Comparison of ENCODE assay signal across 8 cellular contexts in the genomic region with DNA sequence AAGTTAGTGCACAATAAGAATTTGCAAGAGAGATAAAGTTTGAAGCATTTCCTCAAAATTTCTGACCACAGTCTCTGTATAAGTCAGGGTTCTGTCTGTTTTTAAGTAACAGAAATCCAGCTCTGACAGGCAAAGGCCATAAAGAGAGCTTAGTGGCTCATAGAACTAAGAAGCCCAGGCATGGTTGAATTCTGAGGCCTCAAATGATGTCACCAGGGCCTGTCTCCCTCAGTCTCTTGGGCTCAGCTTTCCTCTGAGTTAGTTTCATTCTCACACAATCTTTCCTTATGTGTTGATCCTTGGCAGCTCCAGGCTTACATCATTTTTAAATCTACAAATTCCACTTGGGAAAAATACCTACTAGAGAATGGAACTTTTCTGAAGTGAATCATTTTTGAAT.
DNase-seq lines count a peak whose midpoint lies in the region; ATAC-seq and TF ChIP-seq lines count a peak whose summit lies in the region.
"Had no signal": no experiment of that assay in that cellular context is flagged by ENCODE, and none has a peak within 500 bp of the region (broad histone marks: within the 10 kb centered on the region; RNA-seq: fewer than 3 reads in every experiment).

No MANE protein-coding gene starts in this region.

- H3K4me3 ChIP-seq in GM23248 (no peak overlapping the region), SJCRH30 (no peak overlapping the region)

- no TSS peak for BruUV-seq in MCF 10A (replicated peaks; lab: Mats Ljungman, UMichigan)

- no peaks in the 10 kb centered on the region for H3K9me3 Mint-ChIP-seq in natural killer cell treated with Interleukin-12 subunit alpha and Interleukin-12 subunit beta and Interleukin-15 and Interleukin-18, amount 100 ng/mL, for 72 hours
- H3K9me3 Mint-ChIP-seq in MCF 10A (ENCODE audit: unreplicated experiment) (no peaks in the 10 kb centered on the region), mesothelial cell of epicardium (no peaks in the 10 kb centered on the region)

- H3K79me2 ChIP-seq in GM23248 (ENCODE audit: insufficient read depth): no peaks in the 10 kb centered on the region

- H3K27ac Mint-ChIP-seq in natural killer cell treated with Interleukin-12 subunit alpha and Interleukin-12 subunit beta and Interleukin-15 and Interleukin-18, amount 100 ng/mL, for 72 hours: peak overlapping the region; percentile 90 to 98
- H3K27ac Mint-ChIP-seq in MCF 10A (ENCODE audit: low read depth, unreplicated experiment) (no peak overlapping the region), mesothelial cell of epicardium (no peak overlapping the region)

- ATAC-seq in GM18520 (IDR thresholded peaks at IDR 0.05; ENCODE audit: unreplicated experiment): peak; percentile 22
- ATAC-seq in natural killer cell treated with Interleukin-12 subunit alpha and Interleukin-12 subunit beta and Interleukin-15 and Interleukin-18, amount 100 ng/mL, for 72 hours: peak; percentile 76 to 81

- H3K27me3 ChIP-seq in GM23248 (replicated peaks; ENCODE audit: insufficient read depth): no peaks in the 10 kb centered on the region
- no peaks in the 10 kb centered on the region for H3K27me3 ChIP-seq in SJCRH30

- H3K36me3 Mint-ChIP-seq in natural killer cell treated with Interleukin-12 subunit alpha and Interleukin-12 subunit beta and Interleukin-15 and Interleukin-18, amount 100 ng/mL, for 72 hours: no peaks in the 10 kb centered on the region
- no peaks in the 10 kb centered on the region for H3K36me3 Mint-ChIP-seq in MCF 10A (ENCODE audit: insufficient read depth, unreplicated experiment)
- H3K36me3 Mint-ChIP-seq in mesothelial cell of epicardium: no peaks in the 10 kb centered on the region

- TF ChIP-seq CTCF in MCF 10A (IDR thresholded peaks at IDR 0.05; ENCODE audit: unreplicated experiment): no peak
- no peak for TF ChIP-seq CTCF in mesothelial cell of epicardium (IDR thresholded peaks at IDR 0.05; ENCODE audit: unreplicated experiment)

- H3K9me3 ChIP-seq in GM23248 (ENCODE audit: low read depth) (no peaks in the 10 kb centered on the region), SJCRH30 (replicated peaks) (no peaks in the 10 kb centered on the region)

- intact Hi-C loops in MCF 10A (cut with micrococcal nuclease): no loop called here

- DNase-seq in GM23248: peak; percentile 63
- peak; percentile 24 to 64 for DNase-seq in SJCRH30
- peak; percentile 69 for DNase-seq in natural killer cell treated with Interleukin-12 subunit alpha and Interleukin-12 subunit beta and Interleukin-15 and Interleukin-18, amount 100 ng/mL, for 72 hours (ENCODE audit: low spot score)
- DNase-seq in effector CD4-positive, alpha-beta T cell: no peak
- no peak for DNase-seq in MCF 10A (ENCODE audit: unreplicated experiment)
- no peak for DNase-seq in mesothelial cell of epicardium (ENCODE audit: low spot score in 2 of 2, unreplicated experiment in 2 of 2)
- DNase-seq: NCI-H526 treated with DMSO at 0.1 percent for 48 hours had no signal

- H3K4me1 ChIP-seq in GM23248 (ENCODE audit: insufficient read depth) (no peaks in the 10 kb centered on the region), SJCRH30 (peaks cover 39% of the 10 kb centered on the region)

- H3K27ac ChIP-seq in GM23248: no peak overlapping the region
- peak overlapping the region; percentile 9; the same call in 1 of the 2 replicates for H3K27ac ChIP-seq in SJCRH30

- no peaks in the 10 kb centered on the region for H3K27me3 Mint-ChIP-seq in natural killer cell treated with Interleukin-12 subunit alpha and Interleukin-12 subunit beta and Interleukin-15 and Interleukin-18, amount 100 ng/mL, for 72 hours
- H3K27me3 Mint-ChIP-seq in MCF 10A (ENCODE audit: insufficient read depth, unreplicated experiment): no peaks in the 10 kb centered on the region
- no peaks in the 10 kb centered on the region for H3K27me3 Mint-ChIP-seq in mesothelial cell of epicardium (ENCODE audit: low read depth)

- peak overlapping the region; percentile 86 for H3K4me3 Mint-ChIP-seq in natural killer cell treated with Interleukin-12 subunit alpha and Interleukin-12 subunit beta and Interleukin-15 and Interleukin-18, amount 100 ng/mL, for 72 hours
- H3K4me3 Mint-ChIP-seq in MCF 10A (ENCODE audit: unreplicated experiment) (no peak overlapping the region), mesothelial cell of epicardium (no peak overlapping the region)

- H4K20me1 ChIP-seq in GM23248 (ENCODE audit: insufficient read depth): no peaks in the 10 kb centered on the region

- no peaks in the 10 kb centered on the region for H3F3A ChIP-seq in GM23248 (ENCODE audit: insufficient read depth)

- no peak overlapping the region for H3K9ac ChIP-seq in GM23248

- H3K4me1 Mint-ChIP-seq in natural killer cell treated with Interleukin-12 subunit alpha and Interleukin-12 subunit beta and Interleukin-15 and Interleukin-18, amount 100 ng/mL, for 72 hours (ENCODE audit: low read depth in 2 of 2): peaks cover 35 to 36% of the 10 kb centered on the region in 2 donors
- H3K4me1 Mint-ChIP-seq in MCF 10A (ENCODE audit: insufficient read depth, unreplicated experiment) (no peaks in the 10 kb centered on the region), mesothelial cell of epicardium (peaks cover 53% of the 10 kb centered on the region)

- CTCF ChIA-PET in MCF 10A (lab: Yijun Ruan, JAX): no interaction called here

- H3K9me2 ChIP-seq in GM23248 (ENCODE audit: insufficient read depth): no peaks in the 10 kb centered on the region

- in situ Hi-C loops in GM23248 (cut with MboI): no loop called here

- H3K36me3 ChIP-seq in GM23248 (ENCODE audit: low read depth): no peaks in the 10 kb centered on the region
- no peaks in the 10 kb centered on the region for H3K36me3 ChIP-seq in SJCRH30

- POLR2A ChIA-PET in MCF 10A (lab: Yijun Ruan, JAX): no interaction called here

- no peak overlapping the region for H3K4me2 ChIP-seq in GM23248 (ENCODE audit: unreplicated experiment)

- H2AFZ ChIP-seq in GM23248: 0 out of 2 replicates have a peak overlapping the region, but pooled peaks have one; percentile 30

Comparison
In these comparisons a context has a peak if more than half of its experiments do, and no peak if none do; other contexts are left out.
1. DNase-seq: peak in GM23248 (single experiment), SJCRH30 (2 of 2) and natural killer cell treated with Interleukin-12 subunit alpha and Interleukin-12 subunit beta and Interleukin-15 and Interleukin-18, amount 100 ng/mL, for 72 hours (single experiment); none in effector CD4-positive, alpha-beta T cell (single experiment), MCF 10A (single experiment) and mesothelial cell of epicardium (0 of 2).
2. H3K27ac Mint-ChIP-seq: peak in natural killer cell treated with Interleukin-12 subunit alpha and Interleukin-12 subunit beta and Interleukin-15 and Interleukin-18, amount 100 ng/mL, for 72 hours (2 of 2); none in MCF 10A (single experiment) and mesothelial cell of epicardium (single experiment).